8 cellular contexts compared by ENCODE assay signal in the genomic region with DNA sequence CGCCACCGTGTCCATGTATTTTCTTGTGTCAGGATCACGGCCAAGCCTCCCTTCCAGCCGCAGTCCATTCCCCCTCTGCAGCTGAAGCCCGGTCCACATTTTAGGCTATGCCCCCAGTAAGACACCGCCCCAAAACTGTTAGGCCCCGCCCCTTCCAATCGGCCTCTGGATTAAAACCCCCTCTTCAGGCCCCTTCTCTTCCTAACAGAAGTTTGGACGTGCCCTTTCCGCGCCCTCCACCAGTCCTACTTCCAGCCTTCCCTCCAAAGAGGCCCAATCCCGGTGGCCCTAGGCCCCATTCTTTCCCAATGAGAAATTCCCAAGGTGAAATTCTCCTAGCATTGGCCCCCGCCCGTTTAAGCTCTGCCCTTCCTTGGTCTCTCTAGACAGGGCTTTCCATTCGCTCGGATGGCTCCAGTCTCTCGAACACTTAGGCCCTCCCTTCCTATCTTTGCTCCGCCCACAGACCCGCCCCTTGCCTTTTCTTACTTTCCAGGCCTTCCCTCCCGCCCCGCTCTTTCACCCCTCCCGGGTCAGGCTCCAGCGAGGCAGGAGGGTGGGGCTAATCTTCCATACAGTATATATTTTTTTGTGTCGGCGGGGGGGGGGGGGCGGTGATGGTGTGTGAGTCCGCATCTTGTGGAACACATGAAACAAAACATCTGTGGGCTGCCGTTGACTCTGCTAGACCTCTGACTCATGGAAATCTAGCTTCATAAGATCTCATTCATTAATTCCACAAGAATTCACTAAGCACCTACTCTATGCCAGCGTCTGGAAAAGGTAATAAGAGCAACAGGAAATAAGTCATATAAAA. TPM values are rescaled to one million over a fixed set of nuclear protein-coding genes. Genes with fewer than 3 reads are reported as not detected.
DNase-seq lines count a peak whose midpoint lies in the region; ATAC-seq and TF ChIP-seq lines count a peak whose summit lies in the region.

No MANE protein-coding gene starts in this region.

- CTCF ChIA-PET in activated CD4-positive, alpha-beta memory T cell treated with anti-CD3 and anti-CD28 coated beads for 36 hours (lab: Charles Lee), result interaction anchor here (0.7 to 4.4 kb wide), 5 partner anchors 9 to 150 kb away, joined by 3 to 41 read pairs (median 5); no protein-coding TSS in a partner anchor

- H3K9me3 Mint-ChIP-seq in activated CD4-positive, alpha-beta memory T cell treated with anti-CD3 and anti-CD28 coated beads for 36 hours, result no peaks in the 10 kb centered on the region
- no peaks in the 10 kb centered on the region for H3K9me3 Mint-ChIP-seq in effector memory CD8-positive, alpha-beta T cell
- H3K9me3 Mint-ChIP-seq in mesothelial cell of epicardium, result no peaks in the 10 kb centered on the region

- POLR2A ChIA-PET in activated CD4-positive, alpha-beta memory T cell treated with anti-CD3 and anti-CD28 coated beads for 36 hours (lab: Charles Lee), result interaction anchor here (0.6 to 4.0 kb wide), 4 partner anchors 9 to 163 kb away, joined by 3 to 27 read pairs (median 4); no protein-coding TSS in a partner anchor

- no peaks in the 10 kb centered on the region for H3K27me3 Mint-ChIP-seq in activated CD4-positive, alpha-beta memory T cell treated with anti-CD3 and anti-CD28 coated beads for 36 hours
- no peaks in the 10 kb centered on the region for H3K27me3 Mint-ChIP-seq in effector memory CD8-positive, alpha-beta T cell
- peaks cover 7% of the 10 kb centered on the region for H3K27me3 Mint-ChIP-seq in mesothelial cell of epicardium (ENCODE audit: low read depth)

- H3K27ac Mint-ChIP-seq in activated CD4-positive, alpha-beta memory T cell treated with anti-CD3 and anti-CD28 coated beads for 36 hours, result peak overlapping the region; percentile 97
- H3K27ac Mint-ChIP-seq in effector memory CD8-positive, alpha-beta T cell, result peak overlapping the region; percentile 90 to 96
- H3K27ac Mint-ChIP-seq in mesothelial cell of epicardium, result peak overlapping the region; percentile 97

- ATAC-seq in effector memory CD8-positive, alpha-beta T cell (replicated peaks), result no peak
- ATAC-seq in HG03108 (IDR thresholded peaks at IDR 0.05; ENCODE audit: unreplicated experiment), result no peak

- peaks cover 53% of the 10 kb centered on the region for H3K4me1 Mint-ChIP-seq in activated CD4-positive, alpha-beta memory T cell treated with anti-CD3 and anti-CD28 coated beads for 36 hours (ENCODE audit: low read depth)
- H3K4me1 Mint-ChIP-seq in effector memory CD8-positive, alpha-beta T cell (ENCODE audit: low read depth in 2 of 2), result peaks cover 37 to 43% of the 10 kb centered on the region in 2 donors
- peaks cover 13% of the 10 kb centered on the region for H3K4me1 Mint-ChIP-seq in mesothelial cell of epicardium

- H3K36me3 Mint-ChIP-seq in activated CD4-positive, alpha-beta memory T cell treated with anti-CD3 and anti-CD28 coated beads for 36 hours, result peaks cover 19% of the 10 kb centered on the region
- peaks cover 45% of the 10 kb centered on the region for H3K36me3 Mint-ChIP-seq in effector memory CD8-positive, alpha-beta T cell (ENCODE audit: insufficient read depth)
- H3K36me3 Mint-ChIP-seq in mesothelial cell of epicardium, result peaks cover 17% of the 10 kb centered on the region

- intact Hi-C loops in activated CD4-positive, alpha-beta memory T cell treated with anti-CD3 and anti-CD28 coated beads for 36 hours (cut with micrococcal nuclease), result loop anchor here (1.0 to 10.0 kb wide), 8 partner anchors 10 to 930 kb away; a partner anchor contains a TSS

- TF ChIP-seq CTCF in mesothelial cell of epicardium (IDR thresholded peaks at IDR 0.05; ENCODE audit: unreplicated experiment), result no peak

- peak; percentile 91 for DNase-seq in EH (ENCODE audit: low read depth)
- peak; percentile 89 for DNase-seq in NCI-H2196 (lab: John Stamatoyannopoulos, UW; ENCODE audit: unreplicated experiment)
- DNase-seq in activated CD4-positive, alpha-beta memory T cell treated with anti-CD3 and anti-CD28 coated beads for 36 hours, result peak; percentile 98
- peak in 2 of 3 experiments; percentile 55 to 62 for DNase-seq in effector memory CD8-positive, alpha-beta T cell
- peak in 1 of 2 experiments; percentile 78 for DNase-seq in mesothelial cell of epicardium (ENCODE audit: low spot score in 2 of 2, unreplicated experiment in 2 of 2)
- DNase-seq in stimulated activated CD8-positive, alpha-beta memory T cell treated with anti-CD3 and anti-CD28 coated beads, Interleukin-4, amount 100 ng/mL, for 4 hours (ENCODE audit: low read depth in 2 of 2, low spot score in 1 of 2), result peak; percentile 93 to 94
- DNase-seq in middle frontal gyrus (ENCODE audit: extremely low spot score, low spot score), result no peak

- H3K4me3 Mint-ChIP-seq in activated CD4-positive, alpha-beta memory T cell treated with anti-CD3 and anti-CD28 coated beads for 36 hours, result peak overlapping the region; percentile 89
- peak overlapping the region; percentile 97 to 98 for H3K4me3 Mint-ChIP-seq in effector memory CD8-positive, alpha-beta T cell
- peak overlapping the region; percentile 88 for H3K4me3 Mint-ChIP-seq in mesothelial cell of epicardium

RNA-seq across cellular contexts. Expression of a gene that starts 13.6 kb away (rescaled TPM):
- total RNA-seq in activated CD4-positive, alpha-beta memory T cell treated with anti-CD3 and anti-CD28 coated beads for 36 hours, result 100 to 1,000 TPM; 178 to 182 TPM
- 341 to 364 TPM (median 344 TPM) in 3 replicates for total RNA-seq in mesothelial cell of epicardium

RNA-seq across cellular contexts. Expression of a gene that starts 38.1 kb away (rescaled TPM):
- total RNA-seq in activated CD4-positive, alpha-beta memory T cell treated with anti-CD3 and anti-CD28 coated beads for 36 hours, result 100 to 1,000 TPM; 112 to 126 TPM
- 60.9 to 65.3 TPM (median 61.6 TPM) in 3 replicates for total RNA-seq in mesothelial cell of epicardium
